In genomic region chr1:39082140-39082799, GRCh38 we compare ENCODE assay signal across 8 cellular contexts. TPM values are rescaled to one million over a fixed set of nuclear protein-coding genes. Genes with fewer than 3 reads are reported as not detected.
DNase-seq lines count a peak whose midpoint lies in the region; ATAC-seq lines count a peak whose summit lies in the region.

No MANE protein-coding gene starts in this region.

- H3K9me3 ChIP-seq in subcutaneous abdominal adipose tissue (ENCODE audit: control insufficient read depth in 5 of 5, low read length in 5 of 5), result no peaks in the 10 kb centered on the region

- H3K27me3 ChIP-seq in subcutaneous abdominal adipose tissue (ENCODE audit: control insufficient read depth in 5 of 5, insufficient read depth in 4 of 5, low read length in 5 of 5), result peaks cover 0 to 9% (median 3%) of the 10 kb centered on the region in 5 donors

- no peaks in the 10 kb centered on the region for H3K36me3 Mint-ChIP-seq in T-helper 2 cell treated with Interferon-gamma antibody and Interleukin-4, amounts not matched to agents 5 μg/mL and 100 μg/mL, for 36 hours (ENCODE audit: low read depth)
- H3K36me3 Mint-ChIP-seq in activated naive CD8-positive, alpha-beta T cell treated with anti-CD3 and anti-CD28 coated beads for 36 hours, result no peaks in the 10 kb centered on the region
- H3K36me3 Mint-ChIP-seq in immature natural killer cell, result no peaks in the 10 kb centered on the region

- H3K27ac ChIP-seq in subcutaneous abdominal adipose tissue (ENCODE audit: low read depth, low read length), result peak overlapping the region; percentile 9

- H3K4me1 Mint-ChIP-seq in T-helper 2 cell treated with Interferon-gamma antibody and Interleukin-4, amounts not matched to agents 5 μg/mL and 100 μg/mL, for 36 hours (ENCODE audit: low read depth), result peaks cover 6% of the 10 kb centered on the region
- H3K4me1 Mint-ChIP-seq in activated naive CD8-positive, alpha-beta T cell treated with anti-CD3 and anti-CD28 coated beads for 36 hours, result peaks cover 5% of the 10 kb centered on the region
- H3K4me1 Mint-ChIP-seq in immature natural killer cell, result peaks cover 9 to 12% of the 10 kb centered on the region in 2 donors

- ATAC-seq in GM19452 (IDR thresholded peaks at IDR 0.05; ENCODE audit: unreplicated experiment) (no peak), HG03108 (IDR thresholded peaks at IDR 0.05; ENCODE audit: unreplicated experiment) (no peak), HG02938 (IDR thresholded peaks at IDR 0.05; ENCODE audit: unreplicated experiment) (no peak)

- H3K4me1 ChIP-seq in subcutaneous abdominal adipose tissue (ENCODE audit: control insufficient read depth in 5 of 5, insufficient read depth in 5 of 5, low read length in 5 of 5), result peaks cover 0 to 35% (median 33%) of the 10 kb centered on the region in 5 donors

- H3K4me3 Mint-ChIP-seq in T-helper 2 cell treated with Interferon-gamma antibody and Interleukin-4, amounts not matched to agents 5 μg/mL and 100 μg/mL, for 36 hours, result peak overlapping the region; percentile 72
- peak overlapping the region; percentile 52 for H3K4me3 Mint-ChIP-seq in activated naive CD8-positive, alpha-beta T cell treated with anti-CD3 and anti-CD28 coated beads for 36 hours
- H3K4me3 Mint-ChIP-seq in immature natural killer cell, result peak overlapping the region; percentile 51 to 76 (median 68)

- H3K27ac Mint-ChIP-seq in T-helper 2 cell treated with Interferon-gamma antibody and Interleukin-4, amounts not matched to agents 5 μg/mL and 100 μg/mL, for 36 hours, result no peak overlapping the region
- no peak overlapping the region for H3K27ac Mint-ChIP-seq in activated naive CD8-positive, alpha-beta T cell treated with anti-CD3 and anti-CD28 coated beads for 36 hours
- H3K27ac Mint-ChIP-seq in immature natural killer cell, result peak overlapping the region in 1 of 6 donors; percentile 30

- no peak for DNase-seq in T-helper 2 cell treated with Interferon-gamma antibody and Interleukin-4, amounts not matched to agents 5 μg/mL and 100 μg/mL, for 36 hours (ENCODE audit: low spot score)
- DNase-seq in T-helper 2 cell (no peak), immature natural killer cell (no peak)
- DNase-seq in activated naive CD8-positive, alpha-beta T cell treated with anti-CD3 and anti-CD28 coated beads for 36 hours, result no peak

- H3K27me3 Mint-ChIP-seq in T-helper 2 cell treated with Interferon-gamma antibody and Interleukin-4, amounts not matched to agents 5 μg/mL and 100 μg/mL, for 36 hours (ENCODE audit: low read depth), result peaks cover 54% of the 10 kb centered on the region
- peaks cover 37% of the 10 kb centered on the region for H3K27me3 Mint-ChIP-seq in activated naive CD8-positive, alpha-beta T cell treated with anti-CD3 and anti-CD28 coated beads for 36 hours
- H3K27me3 Mint-ChIP-seq in immature natural killer cell (ENCODE audit: low read depth in 3 of 3), result peaks cover 13 to 17% (median 16%) of the 10 kb centered on the region in 3 donors

- H3K4me3 ChIP-seq in subcutaneous abdominal adipose tissue (ENCODE audit: low read depth in 1 of 5, low read length in 5 of 5), result peak overlapping the region; percentile 56 to 67 (median 59)

- peak overlapping the region; percentile 19 to 64 (median 41) for H3K9ac ChIP-seq in subcutaneous abdominal adipose tissue (ENCODE audit: low read length in 5 of 5)

- no peaks in the 10 kb centered on the region for H3K9me3 Mint-ChIP-seq in T-helper 2 cell treated with Interferon-gamma antibody and Interleukin-4, amounts not matched to agents 5 μg/mL and 100 μg/mL, for 36 hours
- no peaks in the 10 kb centered on the region for H3K9me3 Mint-ChIP-seq in activated naive CD8-positive, alpha-beta T cell treated with anti-CD3 and anti-CD28 coated beads for 36 hours
- no peaks in the 10 kb centered on the region for H3K9me3 Mint-ChIP-seq in immature natural killer cell

- H3K36me3 ChIP-seq in subcutaneous abdominal adipose tissue (ENCODE audit: control insufficient read depth in 5 of 5, insufficient read depth in 5 of 5, low read length in 5 of 5), result no peaks in the 10 kb centered on the region

RNA-seq across cellular contexts. Expression of gene NDUFS5, which starts 56.1 kb away (rescaled TPM):
- 100 to 1,000 TPM; 191 to 201 TPM for total RNA-seq in activated naive CD8-positive, alpha-beta T cell treated with anti-CD3 and anti-CD28 coated beads for 36 hours
- 100 to 1,000 TPM; 390 to 517 (median 431) TPM for polyA plus RNA-seq in immature natural killer cell
